Comparison of ENCODE assay signal across 1 cellular context in the genomic region with DNA sequence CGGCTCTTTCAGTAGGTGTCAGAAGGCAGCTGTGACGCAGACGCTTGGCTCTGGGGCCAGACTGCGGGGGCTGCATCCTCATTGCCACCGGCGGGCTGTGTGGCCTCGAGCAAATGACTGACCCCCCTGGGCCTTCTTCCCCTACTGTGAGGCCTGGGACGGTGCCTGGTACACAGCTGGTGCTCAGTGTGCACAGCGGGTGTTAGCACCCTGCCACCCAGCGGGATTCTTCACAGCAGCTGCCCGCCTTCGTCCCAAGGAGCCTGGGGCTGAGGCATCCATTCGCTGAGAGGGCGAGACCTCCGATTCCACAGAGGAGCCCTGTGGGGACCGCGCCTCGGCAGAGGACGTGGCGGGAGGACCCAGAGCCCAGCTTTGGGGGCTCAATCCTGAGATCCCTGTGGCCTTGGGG.
TF ChIP-seq lines count a peak whose summit lies in the region.

No MANE protein-coding gene starts in this region.

TF ChIP-seq in SK-N-SH, 30 proteins besides CTCF, POLR2A, EP300 and RAD21 (continued from another document):
- TF ChIP-seq, protein P1, sequence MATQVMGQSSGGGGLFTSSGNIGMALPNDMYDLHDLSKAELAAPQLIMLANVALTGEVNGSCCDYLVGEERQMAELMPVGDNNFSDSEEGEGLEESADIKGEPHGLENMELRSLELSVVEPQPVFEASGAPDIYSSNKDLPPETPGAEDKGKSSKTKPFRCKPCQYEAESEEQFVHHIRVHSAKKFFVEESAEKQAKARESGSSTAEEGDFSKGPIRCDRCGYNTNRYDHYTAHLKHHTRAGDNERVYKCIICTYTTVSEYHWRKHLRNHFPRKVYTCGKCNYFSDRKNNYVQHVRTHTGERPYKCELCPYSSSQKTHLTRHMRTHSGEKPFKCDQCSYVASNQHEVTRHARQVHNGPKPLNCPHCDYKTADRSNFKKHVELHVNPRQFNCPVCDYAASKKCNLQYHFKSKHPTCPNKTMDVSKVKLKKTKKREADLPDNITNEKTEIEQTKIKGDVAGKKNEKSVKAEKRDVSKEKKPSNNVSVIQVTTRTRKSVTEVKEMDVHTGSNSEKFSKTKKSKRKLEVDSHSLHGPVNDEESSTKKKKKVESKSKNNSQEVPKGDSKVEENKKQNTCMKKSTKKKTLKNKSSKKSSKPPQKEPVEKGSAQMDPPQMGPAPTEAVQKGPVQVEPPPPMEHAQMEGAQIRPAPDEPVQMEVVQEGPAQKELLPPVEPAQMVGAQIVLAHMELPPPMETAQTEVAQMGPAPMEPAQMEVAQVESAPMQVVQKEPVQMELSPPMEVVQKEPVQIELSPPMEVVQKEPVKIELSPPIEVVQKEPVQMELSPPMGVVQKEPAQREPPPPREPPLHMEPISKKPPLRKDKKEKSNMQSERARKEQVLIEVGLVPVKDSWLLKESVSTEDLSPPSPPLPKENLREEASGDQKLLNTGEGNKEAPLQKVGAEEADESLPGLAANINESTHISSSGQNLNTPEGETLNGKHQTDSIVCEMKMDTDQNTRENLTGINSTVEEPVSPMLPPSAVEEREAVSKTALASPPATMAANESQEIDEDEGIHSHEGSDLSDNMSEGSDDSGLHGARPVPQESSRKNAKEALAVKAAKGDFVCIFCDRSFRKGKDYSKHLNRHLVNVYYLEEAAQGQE (IDR thresholded peaks at IDR 0.05; ENCODE audit: low read depth, low read length): no peak
- TF ChIP-seq TCF12 (IDR thresholded peaks at IDR 0.05): no peak
- no peak for TF ChIP-seq FOXM1 (IDR thresholded peaks at IDR 0.05; ENCODE audit: low read depth)
- no peak for TF ChIP-seq EZH2phosphoT487 (IDR thresholded peaks at IDR 0.05; ENCODE audit: borderline replicate concordance, low read depth)
- TF ChIP-seq SMC3 (IDR thresholded peaks at IDR 0.05; ENCODE audit: low read depth, low read length): no peak
- TF ChIP-seq MXI1 (IDR thresholded peaks at IDR 0.05; ENCODE audit: low read depth, low read length): no peak
